Comparison of ENCODE assay signal across 31 cellular contexts in genomic region chr9:96868709-96869108, GRCh38. TPM values are rescaled to one million over a fixed set of nuclear protein-coding genes. Genes with fewer than 3 reads are reported as not detected.
DNase-seq lines count a peak whose midpoint lies in the region; ATAC-seq and TF ChIP-seq lines count a peak whose summit lies in the region.
"Had no signal": no experiment of that assay in that cellular context is flagged by ENCODE, and none has a peak within 500 bp of the region (broad histone marks: within the 10 kb centered on the region; RNA-seq: fewer than 3 reads in every experiment).

No MANE protein-coding gene starts in this region.

- TF ChIP-seq CTCF in PC-3 (conservative IDR thresholded peaks at IDR 0.05; ENCODE audit: low read depth, low read length) (no peak), esophagus squamous epithelium (IDR thresholded peaks at IDR 0.05) (no peak), suprapubic skin (IDR thresholded peaks at IDR 0.05) (no peak)

- TF ChIP-seq EP300 in suprapubic skin (IDR thresholded peaks at IDR 0.05) = no peak

- CTCF ChIA-PET in PC-3 (lab: Charles Lee) = no interaction called here

- no peak for ATAC-seq in PC-3
- no peak for ATAC-seq in HG03139 (IDR thresholded peaks at IDR 0.05; ENCODE audit: unreplicated experiment)
- ATAC-seq: activated CD4-positive, alpha-beta T cell treated with anti-CD3 and anti-CD28 coated beads for 36 hours; CD8-positive, alpha-beta T cell had no signal

- H3K27ac ChIP-seq in PC-3 (ENCODE audit: low read length) (peak overlapping the region; percentile 19; the same call in 1 of the 2 replicates), esophagus squamous epithelium (peak overlapping the region in 3 of 4 donors; percentile 18 to 57 (median 55)), suprapubic skin (peak overlapping the region; percentile 45)
- H3K27ac ChIP-seq: coronary artery, SK-N-MC had no signal

- no peaks in the 10 kb centered on the region for H3K79me2 ChIP-seq in PC-3 (ENCODE audit: low read length)

- H3F3A ChIP-seq in PC-3 (ENCODE audit: low read length, unreplicated experiment) = no peaks in the 10 kb centered on the region

- no peak overlapping the region for H3K9ac ChIP-seq in PC-3 (ENCODE audit: low read length)

- H3K9me2 ChIP-seq in PC-3 (replicated peaks; ENCODE audit: low read length) = no peaks in the 10 kb centered on the region

- TF ChIP-seq POLR2A in esophagus squamous epithelium (IDR thresholded peaks at IDR 0.05) (no peak), suprapubic skin (IDR thresholded peaks at IDR 0.05) (no peak)

- POLR2A ChIA-PET in PC-3 (lab: Charles Lee; ENCODE audit: unreplicated experiment) = no interaction called here

- peak overlapping the region; percentile 49; the same call in 1 of the 2 replicates for H3K4me2 ChIP-seq in PC-3 (ENCODE audit: low read length)

- 39 to 53% methylated on average over 5 of the region's 5 CpGs for WGBS in esophagus squamous epithelium, 2 donors
- 52% methylated on average over 5 of the region's 5 CpGs for WGBS in suprapubic skin

- H3K27me3 ChIP-seq in PC-3 (ENCODE audit: low read length) (no peaks in the 10 kb centered on the region), esophagus squamous epithelium (no peaks in the 10 kb centered on the region), suprapubic skin (no peaks in the 10 kb centered on the region)

- H3K36me3 ChIP-seq in PC-3 (ENCODE audit: low read depth, low read length) = no peaks in the 10 kb centered on the region
- H3K36me3 ChIP-seq in esophagus squamous epithelium = no peaks in the 10 kb centered on the region
- H3K36me3 ChIP-seq in suprapubic skin = no peaks in the 10 kb centered on the region

- H3K4me3 ChIP-seq in PC-3 (ENCODE audit: low read length) (no peak overlapping the region), esophagus squamous epithelium (no peak overlapping the region), suprapubic skin (no peak overlapping the region)
- H3K4me3 ChIP-seq: coronary artery, lung, SK-N-MC had no signal

- no peaks in the 10 kb centered on the region for H4K20me1 ChIP-seq in PC-3 (ENCODE audit: low read length)

- intact Hi-C loops in PC-3 (cut with micrococcal nuclease) = no loop called here
- intact Hi-C loops in esophagus squamous epithelium (cut with DNase I) = no loop called here

- DNase-seq in SIG-M5 treated with dmso at 0.1 percent for 504 hours (lab: John Stamatoyannopoulos, UW; ENCODE audit: unreplicated experiment) (peak; percentile 18), SIG-M5 (lab: John Stamatoyannopoulos, UW) (no peak), PC-3 (peak; percentile 63), esophagus squamous epithelium (lab: John Stamatoyannopoulos, UW) (no peak), suprapubic skin (ENCODE audit: low spot score in 2 of 2) (no peak), NAMALWA (ENCODE audit: low spot score) (no peak)
- DNase-seq in activated naive CD4-positive, alpha-beta T cell treated with Interleukin-2 at 50 U/mL for 16 hours = no peak
- DNase-seq: activated CD4-positive, alpha-beta T cell treated with anti-CD3 and anti-CD28 coated beads for 36 hours; activated CD8-positive, alpha-beta memory T cell treated with anti-CD3 and anti-CD28 coated beads for 24 hours; activated naive CD4-positive, alpha-beta T cell treated with anti-CD3 and anti-CD28 coated beads for 36 hours; activated T-cell treated with anti-CD3 and anti-CD28 coated beads, Interleukin-2, amount 50 U/mL, for 24 hours; AML-193; amniotic stem cell; CD8-positive, alpha-beta T cell; DND-41; endodermal cell; glutamatergic neuron; Kasumi-1; NCI-H1105; NCI-H2081 treated with DMSO at 0.1 percent for 48 hours; NCI-H524 had no signal

- H3K4me1 ChIP-seq in PC-3 (ENCODE audit: insufficient read depth, low read length) (peaks cover 20% of the 10 kb centered on the region), esophagus squamous epithelium (peaks cover 0 to 23% (median 0%) of the 10 kb centered on the region in 3 donors), suprapubic skin (peaks cover 7% of the 10 kb centered on the region)

- H3K9me3 ChIP-seq in PC-3 (ENCODE audit: low read length) (no peaks in the 10 kb centered on the region), esophagus squamous epithelium (peaks cover 0 to 6% (median 0%) of the 10 kb centered on the region in 3 donors), suprapubic skin (no peaks in the 10 kb centered on the region)

- no peak overlapping the region for H2AFZ ChIP-seq in PC-3 (ENCODE audit: low read length)

- BruUV-seq in PC-3 (replicated peaks; lab: Mats Ljungman, UMichigan) = no TSS peak

RNA-seq across cellular contexts. Expression of gene ZNF782, which starts 14.4 kb away (rescaled TPM):
- total RNA-seq in PC-3 (2014; rRNA removed) (5.0 and 5.3 TPM in 2 replicates), esophagus squamous epithelium (10 to 100 TPM in 1 of 4 donors, 1 to 10 TPM in 3; 4.7 to 10.1 (median 6.5) TPM), suprapubic skin (10 to 100 TPM in 3 of 4 donors, 1 to 10 TPM in 1; 7.9 to 27.8 (median 11.9) TPM)

RNA-seq across cellular contexts. Expression of gene NUTM2G, which starts 59.9 kb away (rescaled TPM):
- not detected in 2 replicates for total RNA-seq in PC-3 (2014; rRNA removed)
- total RNA-seq in esophagus squamous epithelium = not detected
- not detected for total RNA-seq in suprapubic skin
- total RNA-seq: A172; activated CD4-positive, alpha-beta T cell treated with anti-CD3 and anti-CD28 coated beads for 36 hours; activated naive CD4-positive, alpha-beta T cell treated with anti-CD3 and anti-CD28 coated beads for 36 hours; CD8-positive, alpha-beta T cell; endodermal cell; H1; kidney epithelial cell; lung; posterior vena cava; RPMI7951; ureter had no signal

Comparison
In these comparisons a context has a peak if more than half of its experiments do, and no peak if none do; other contexts are left out.
1. DNase-seq: peak in SIG-M5 treated with dmso at 0.1 percent for 504 hours (single experiment) and PC-3 (single experiment); none in SIG-M5 (single experiment), esophagus squamous epithelium (single experiment), suprapubic skin (0 of 2), activated naive CD4-positive, alpha-beta T cell treated with Interleukin-2 at 50 U/mL for 16 hours (single experiment) and NAMALWA (single experiment).
2. Peak in every context shown above with its lines, with median percentiles within 50 percentile points of each other: H3K27ac ChIP-seq.